8 cellular contexts compared by ENCODE assay signal in genomic region chr15:78438595-78439285, GRCh38. TPM values are rescaled to one million over a fixed set of nuclear protein-coding genes. Genes with fewer than 3 reads are reported as not detected.
A peak's percentile ranks its signal among the peaks of the same experiment; 100 is the strongest.
DNase-seq lines count a peak whose midpoint lies in the region; ATAC-seq and TF ChIP-seq lines count a peak whose summit lies in the region.

No MANE protein-coding gene starts in this region.

- peak; percentile 62 for DNase-seq in NCI-H82 (lab: John Stamatoyannopoulos, UW)
- no peak for DNase-seq in NCI-H82 treated with DMSO at 0.1 percent for 48 hours (lab: John Stamatoyannopoulos, UW; ENCODE audit: unreplicated experiment)
- DNase-seq in choroid plexus epithelial cell (ENCODE audit: low read depth): peak; percentile 40
- peak; percentile 44 to 47 for DNase-seq in lung microvascular endothelial cell (ENCODE audit: low read depth in 2 of 2)
- peak in 4 of 49 donors; percentile 3 to 65 (median 54) for DNase-seq in substantia nigra (lab: John Stamatoyannopoulos, UW)

- ATAC-seq in HG03175 (IDR thresholded peaks at IDR 0.05; ENCODE audit: unreplicated experiment): peak; percentile 11
- no peak for ATAC-seq in GM19455 (IDR thresholded peaks at IDR 0.05; ENCODE audit: unreplicated experiment)

- H3K27ac Mint-ChIP-seq in T-helper 1 cell treated with Interleukin-12 subunit alpha and Interleukin-12 subunit beta and Interleukin-4 antibody, amounts not matched to agents 30 μg/mL and 1 μg/mL, for 36 hours: peak overlapping the region; percentile 91

- H3K36me3 Mint-ChIP-seq in T-helper 1 cell treated with Interleukin-12 subunit alpha and Interleukin-12 subunit beta and Interleukin-4 antibody, amounts not matched to agents 30 μg/mL and 1 μg/mL, for 36 hours (ENCODE audit: low read depth): peaks cover 17% of the 10 kb centered on the region

- peak overlapping the region; percentile 91 for H3K4me3 ChIP-seq in choroid plexus epithelial cell (ENCODE audit: low read depth, low read length)

- H3K4me1 Mint-ChIP-seq in T-helper 1 cell treated with Interleukin-12 subunit alpha and Interleukin-12 subunit beta and Interleukin-4 antibody, amounts not matched to agents 30 μg/mL and 1 μg/mL, for 36 hours (ENCODE audit: low read depth): peaks cover 37% of the 10 kb centered on the region

- H3K27ac ChIP-seq in substantia nigra (ENCODE audit: low read depth, low read length, poor library complexity, severe bottlenecking): peak overlapping the region; percentile 94

- peak; percentile 55 for TF ChIP-seq CTCF in choroid plexus epithelial cell (conservative IDR thresholded peaks at IDR 0.05; ENCODE audit: low read depth, low read length)

- H3K9me3 Mint-ChIP-seq in T-helper 1 cell treated with Interleukin-12 subunit alpha and Interleukin-12 subunit beta and Interleukin-4 antibody, amounts not matched to agents 30 μg/mL and 1 μg/mL, for 36 hours: no peaks in the 10 kb centered on the region

- no peaks in the 10 kb centered on the region for H3K27me3 Mint-ChIP-seq in T-helper 1 cell treated with Interleukin-12 subunit alpha and Interleukin-12 subunit beta and Interleukin-4 antibody, amounts not matched to agents 30 μg/mL and 1 μg/mL, for 36 hours (ENCODE audit: low read depth)

- H3K4me3 Mint-ChIP-seq in T-helper 1 cell treated with Interleukin-12 subunit alpha and Interleukin-12 subunit beta and Interleukin-4 antibody, amounts not matched to agents 30 μg/mL and 1 μg/mL, for 36 hours: peak overlapping the region; percentile 89

RNA-seq across cellular contexts. Expression of gene IREB2, which starts 0.7 kb away (rescaled TPM):
- 22.9 and 28.8 TPM in 2 replicates for total RNA-seq in lung microvascular endothelial cell
